Comparison of ENCODE assay signal across 8 cellular contexts in genomic region chr5:59673438-59674058, GRCh38.
A peak's percentile ranks its signal among the peaks of the same experiment; 100 is the strongest.
DNase-seq lines count a peak whose midpoint lies in the region; ATAC-seq and TF ChIP-seq lines count a peak whose summit lies in the region.

No MANE protein-coding gene starts in this region.

- H3K9ac ChIP-seq in neuronal stem cell (ENCODE audit: low read depth, low read length, poor library complexity): no peak overlapping the region

- no peak overlapping the region for H4K8ac ChIP-seq in neuronal stem cell (ENCODE audit: low read depth, low read length)

- H2BK5ac ChIP-seq in neuronal stem cell (ENCODE audit: low read length): no peak overlapping the region

- H3K4me1 ChIP-seq in OCI-LY7 (ENCODE audit: insufficient read depth, low read length, poor library complexity, severe bottlenecking) (no peaks in the 10 kb centered on the region), neuronal stem cell (ENCODE audit: control insufficient read depth in 2 of 2, insufficient read depth in 1 of 2, low read depth in 1 of 2, low read length in 2 of 2) (no peaks in the 10 kb centered on the region)

- CTCF ChIA-PET in OCI-LY7 (lab: Charles Lee; ENCODE audit: unreplicated experiment): interaction anchor here (1.0 kb wide), 1 partner anchor 13 kb away, joined by 3 read pairs; no protein-coding TSS in a partner anchor

- TF ChIP-seq CTCF in OCI-LY7 (conservative IDR thresholded peaks at IDR 0.05; ENCODE audit: low read length): peak; percentile 97
- TF ChIP-seq CTCF in epithelial cell of esophagus (IDR thresholded peaks at IDR 0.05; ENCODE audit: insufficient read depth, low read depth, low read length, missing control alignments): peak; percentile 75

- no peak overlapping the region for H3K4me2 ChIP-seq in OCI-LY7 (ENCODE audit: low read length)
- H3K4me2 ChIP-seq in neuronal stem cell (ENCODE audit: insufficient read depth, low read length, poor library complexity, severe bottlenecking): no peak overlapping the region

- no CpG with 5 or more reads among the region's 4 CpGs for WGBS in neuronal stem cell (ENCODE audit: extremely low coverage in 2 of 2, insufficient read length in 2 of 2, insufficient replicate concordance in 1 of 2), 2 donors

- no peak overlapping the region for H3K14ac ChIP-seq in neuronal stem cell (ENCODE audit: low read length)

- POLR2A ChIA-PET in OCI-LY7 (lab: Charles Lee): no interaction called here

- H2AFZ ChIP-seq in OCI-LY7 (ENCODE audit: low read length): no peak overlapping the region
- no peak overlapping the region for H2AFZ ChIP-seq in neuronal stem cell (ENCODE audit: low read length)

- H3K9me3 ChIP-seq in OCI-LY7 (ENCODE audit: low read length) (no peaks in the 10 kb centered on the region), neuronal stem cell (replicated peaks in 1 of 2; ENCODE audit: control insufficient read depth in 2 of 2, insufficient read depth in 1 of 2, low read depth in 1 of 2, low read length in 2 of 2) (no peaks in the 10 kb centered on the region)

- H3K18ac ChIP-seq in neuronal stem cell (ENCODE audit: low read length): no peak overlapping the region

- ATAC-seq in HG02973 (IDR thresholded peaks at IDR 0.05; ENCODE audit: unreplicated experiment): no peak
- ATAC-seq in GM18502 (IDR thresholded peaks at IDR 0.05; ENCODE audit: poor library complexity, unreplicated experiment): no peak

- DNase-seq in SHP77 (lab: John Stamatoyannopoulos, UW) (peak; percentile 14 to 27), SHP77 treated with DMSO at 0.1 percent for 48 hours (lab: John Stamatoyannopoulos, UW) (no peak), HT-29 (ENCODE audit: low spot score) (peak; percentile 73), OCI-LY7 (ENCODE audit: low spot score) (peak; percentile 71), epithelial cell of esophagus (ENCODE audit: low read depth) (peak; percentile 61), neuronal stem cell (ENCODE audit: low spot score) (peak; percentile 35)

- no peak overlapping the region for H2AK5ac ChIP-seq in neuronal stem cell (ENCODE audit: low read depth, low read length)

- H3K36me3 ChIP-seq in OCI-LY7 (ENCODE audit: insufficient read depth, low read length): no peaks in the 10 kb centered on the region
- H3K36me3 ChIP-seq in neuronal stem cell (replicated peaks in 1 of 2; ENCODE audit: control insufficient read depth in 2 of 2, insufficient read depth in 2 of 2, low read length in 2 of 2): no peaks in the 10 kb centered on the region

- intact Hi-C loops in OCI-LY7 (cut with micrococcal nuclease; ENCODE audit: unreplicated experiment): loop anchor here (1.0 to 2.0 kb wide), 3 partner anchors 127 to 283 kb away; no protein-coding TSS in a partner anchor

- H3K9me2 ChIP-seq in OCI-LY7 (ENCODE audit: insufficient read depth, low read length): no peaks in the 10 kb centered on the region

- no peaks in the 10 kb centered on the region for H3K27me3 ChIP-seq in neuronal stem cell (ENCODE audit: control insufficient read depth in 3 of 3, insufficient read depth in 3 of 3, low read depth in 1 of 3, low read length in 3 of 3)

- BruUV-seq in OCI-LY7 (replicated peaks; lab: Mats Ljungman, UMichigan): no TSS peak

- no peaks in the 10 kb centered on the region for H3K79me2 ChIP-seq in OCI-LY7 (ENCODE audit: insufficient read depth, low read depth, low read length)

- H3K79me1 ChIP-seq in neuronal stem cell (ENCODE audit: low read depth, low read length): no peaks in the 10 kb centered on the region

- H3K23ac ChIP-seq in neuronal stem cell (ENCODE audit: low read depth, low read length, poor library complexity): no peak overlapping the region

- H4K20me1 ChIP-seq in OCI-LY7 (ENCODE audit: insufficient read depth, low read length): no peaks in the 10 kb centered on the region

- H3K27ac ChIP-seq in OCI-LY7 (ENCODE audit: low read depth, low read length, poor library complexity, severe bottlenecking): no peak overlapping the region
- no peak overlapping the region for H3K27ac ChIP-seq in neuronal stem cell (replicated peaks; ENCODE audit: low read length)

- no peak overlapping the region for H2BK15ac ChIP-seq in neuronal stem cell (ENCODE audit: low read length)

- no peak overlapping the region for H2BK120ac ChIP-seq in neuronal stem cell (ENCODE audit: low read depth, low read length)

- H2BK12ac ChIP-seq in neuronal stem cell (ENCODE audit: low read length): no peak overlapping the region

- H4K91ac ChIP-seq in neuronal stem cell (ENCODE audit: low read depth, low read length, poor library complexity): no peak overlapping the region

- no peak overlapping the region for H3K4me3 ChIP-seq in OCI-LY7 (ENCODE audit: low read depth, low read length, poor library complexity, severe bottlenecking)
- H3K4me3 ChIP-seq in epithelial cell of esophagus (ENCODE audit: low read length): no peak overlapping the region
- H3K4me3 ChIP-seq in neuronal stem cell (ENCODE audit: low read length in 2 of 2): no peak overlapping the region

- no peak overlapping the region for H3K4ac ChIP-seq in neuronal stem cell (ENCODE audit: low read length)
